ENCODE assay signal across 1 cellular context in genomic region chr2:61670591-61671503, GRCh38.
TF ChIP-seq lines count a peak whose summit lies in the region.

No MANE protein-coding gene starts in this region.

TF ChIP-seq in HEK293, 187 proteins besides CTCF, POLR2A, EP300 and RAD21 (continued from another document):
- TF ChIP-seq IKZF3 (tag by site-specific recombination; IDR thresholded peaks at IDR 0.05) (0 out of 2 replicates have a peak, but pooled peaks have one; percentile 19), ZNF488 (tag by site-specific recombination; IDR thresholded peaks at IDR 0.05) (no peak)
TF ChIP-seq in HEK293: peak in this region for 14.
